Comparison of ENCODE assay signal across 1 cellular context in the genomic region with DNA sequence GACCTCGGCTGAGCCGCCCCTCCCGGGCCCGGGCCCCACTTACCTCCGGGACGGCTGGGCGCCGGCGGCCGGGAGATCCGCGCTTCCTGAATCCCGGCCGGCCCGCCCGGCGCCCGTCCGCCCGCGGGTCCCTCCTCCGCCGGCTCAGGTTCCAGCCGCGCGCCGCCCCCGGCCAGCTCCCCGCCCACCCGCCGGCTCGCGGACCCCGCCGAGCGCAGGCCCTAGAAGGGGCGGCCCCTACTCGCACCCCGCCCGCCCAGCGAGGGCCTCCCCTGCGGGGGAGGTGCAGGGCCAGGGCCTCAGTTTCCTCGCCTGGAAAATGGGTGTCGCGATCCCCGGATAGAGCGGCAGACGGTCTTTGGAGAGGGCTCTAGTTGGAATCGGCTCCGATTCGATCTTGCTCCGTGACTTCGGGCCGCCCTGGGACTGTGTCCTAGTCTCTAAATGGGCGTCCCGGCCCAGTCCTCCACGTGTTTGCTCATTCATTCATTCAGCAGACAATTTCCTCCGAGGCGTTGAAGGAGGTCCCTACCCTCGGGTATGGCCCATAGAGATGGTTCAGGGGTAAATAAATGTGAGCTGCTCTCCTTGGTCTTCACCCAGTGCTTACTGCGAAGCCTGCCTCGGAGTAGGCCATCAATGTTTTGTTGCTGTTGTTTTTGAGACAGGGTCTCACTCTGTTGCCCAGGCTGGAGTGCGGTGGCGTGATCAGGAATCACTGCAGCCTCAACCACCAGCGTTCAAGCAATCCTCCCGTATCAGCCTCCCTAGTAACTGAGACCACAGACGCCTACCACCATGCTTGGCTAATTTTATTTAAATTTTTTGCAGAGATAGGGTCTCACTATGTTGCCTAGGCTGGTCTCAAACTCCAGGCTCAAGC.
TF ChIP-seq lines count a peak whose summit lies in the region.

A gene (minus strand): TSS at position 92 of the 883 bp plus-strand sequence. CDS start 18,602 bp downstream, outside the sequence.

TF ChIP-seq in HepG2, 621 proteins besides CTCF, POLR2A, EP300 and RAD21 (continued from another document):
- TF ChIP-seq, protein P1, sequence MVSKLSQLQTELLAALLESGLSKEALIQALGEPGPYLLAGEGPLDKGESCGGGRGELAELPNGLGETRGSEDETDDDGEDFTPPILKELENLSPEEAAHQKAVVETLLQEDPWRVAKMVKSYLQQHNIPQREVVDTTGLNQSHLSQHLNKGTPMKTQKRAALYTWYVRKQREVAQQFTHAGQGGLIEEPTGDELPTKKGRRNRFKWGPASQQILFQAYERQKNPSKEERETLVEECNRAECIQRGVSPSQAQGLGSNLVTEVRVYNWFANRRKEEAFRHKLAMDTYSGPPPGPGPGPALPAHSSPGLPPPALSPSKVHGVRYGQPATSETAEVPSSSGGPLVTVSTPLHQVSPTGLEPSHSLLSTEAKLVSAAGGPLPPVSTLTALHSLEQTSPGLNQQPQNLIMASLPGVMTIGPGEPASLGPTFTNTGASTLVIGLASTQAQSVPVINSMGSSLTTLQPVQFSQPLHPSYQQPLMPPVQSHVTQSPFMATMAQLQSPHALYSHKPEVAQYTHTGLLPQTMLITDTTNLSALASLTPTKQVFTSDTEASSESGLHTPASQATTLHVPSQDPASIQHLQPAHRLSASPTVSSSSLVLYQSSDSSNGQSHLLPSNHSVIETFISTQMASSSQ (IDR thresholded peaks at IDR 0.05; ENCODE audit: low read depth): no peak
- TF ChIP-seq, protein P1 (CRISPR knock-in tag; IDR thresholded peaks at IDR 0.05; ENCODE audit: borderline replicate concordance): no peak
- TF ChIP-seq, protein P2, sequence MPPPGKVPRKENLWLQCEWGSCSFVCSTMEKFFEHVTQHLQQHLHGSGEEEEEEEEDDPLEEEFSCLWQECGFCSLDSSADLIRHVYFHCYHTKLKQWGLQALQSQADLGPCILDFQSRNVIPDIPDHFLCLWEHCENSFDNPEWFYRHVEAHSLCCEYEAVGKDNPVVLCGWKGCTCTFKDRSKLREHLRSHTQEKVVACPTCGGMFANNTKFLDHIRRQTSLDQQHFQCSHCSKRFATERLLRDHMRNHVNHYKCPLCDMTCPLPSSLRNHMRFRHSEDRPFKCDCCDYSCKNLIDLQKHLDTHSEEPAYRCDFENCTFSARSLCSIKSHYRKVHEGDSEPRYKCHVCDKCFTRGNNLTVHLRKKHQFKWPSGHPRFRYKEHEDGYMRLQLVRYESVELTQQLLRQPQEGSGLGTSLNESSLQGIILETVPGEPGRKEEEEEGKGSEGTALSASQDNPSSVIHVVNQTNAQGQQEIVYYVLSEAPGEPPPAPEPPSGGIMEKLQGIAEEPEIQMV (CRISPR knock-in tag; IDR thresholded peaks at IDR 0.05; ENCODE audit: low read depth): peak; percentile 93
- TF ChIP-seq ZNF629 (CRISPR knock-in tag; conservative IDR thresholded peaks at IDR 0.05) (peak; percentile 87), ZNF431 (CRISPR knock-in tag; IDR thresholded peaks at IDR 0.05; ENCODE audit: borderline replicate concordance, low read depth) (no peak), TCF7L2 (IDR thresholded peaks at IDR 0.05; ENCODE audit: low read depth, low read length) (no peak), KLF13 (CRISPR knock-in tag; IDR thresholded peaks at IDR 0.05) (no peak), SYNCRIP (IDR thresholded peaks at IDR 0.05; ENCODE audit: insufficient read depth, low read depth, low read length) (no peak)
- TF ChIP-seq, protein P3, sequence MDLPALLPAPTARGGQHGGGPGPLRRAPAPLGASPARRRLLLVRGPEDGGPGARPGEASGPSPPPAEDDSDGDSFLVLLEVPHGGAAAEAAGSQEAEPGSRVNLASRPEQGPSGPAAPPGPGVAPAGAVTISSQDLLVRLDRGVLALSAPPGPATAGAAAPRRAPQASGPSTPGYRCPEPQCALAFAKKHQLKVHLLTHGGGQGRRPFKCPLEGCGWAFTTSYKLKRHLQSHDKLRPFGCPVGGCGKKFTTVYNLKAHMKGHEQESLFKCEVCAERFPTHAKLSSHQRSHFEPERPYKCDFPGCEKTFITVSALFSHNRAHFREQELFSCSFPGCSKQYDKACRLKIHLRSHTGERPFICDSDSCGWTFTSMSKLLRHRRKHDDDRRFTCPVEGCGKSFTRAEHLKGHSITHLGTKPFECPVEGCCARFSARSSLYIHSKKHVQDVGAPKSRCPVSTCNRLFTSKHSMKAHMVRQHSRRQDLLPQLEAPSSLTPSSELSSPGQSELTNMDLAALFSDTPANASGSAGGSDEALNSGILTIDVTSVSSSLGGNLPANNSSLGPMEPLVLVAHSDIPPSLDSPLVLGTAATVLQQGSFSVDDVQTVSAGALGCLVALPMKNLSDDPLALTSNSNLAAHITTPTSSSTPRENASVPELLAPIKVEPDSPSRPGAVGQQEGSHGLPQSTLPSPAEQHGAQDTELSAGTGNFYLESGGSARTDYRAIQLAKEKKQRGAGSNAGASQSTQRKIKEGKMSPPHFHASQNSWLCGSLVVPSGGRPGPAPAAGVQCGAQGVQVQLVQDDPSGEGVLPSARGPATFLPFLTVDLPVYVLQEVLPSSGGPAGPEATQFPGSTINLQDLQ (CRISPR knock-in tag; IDR thresholded peaks at IDR 0.05): no peak
- TF ChIP-seq, protein P4, sequence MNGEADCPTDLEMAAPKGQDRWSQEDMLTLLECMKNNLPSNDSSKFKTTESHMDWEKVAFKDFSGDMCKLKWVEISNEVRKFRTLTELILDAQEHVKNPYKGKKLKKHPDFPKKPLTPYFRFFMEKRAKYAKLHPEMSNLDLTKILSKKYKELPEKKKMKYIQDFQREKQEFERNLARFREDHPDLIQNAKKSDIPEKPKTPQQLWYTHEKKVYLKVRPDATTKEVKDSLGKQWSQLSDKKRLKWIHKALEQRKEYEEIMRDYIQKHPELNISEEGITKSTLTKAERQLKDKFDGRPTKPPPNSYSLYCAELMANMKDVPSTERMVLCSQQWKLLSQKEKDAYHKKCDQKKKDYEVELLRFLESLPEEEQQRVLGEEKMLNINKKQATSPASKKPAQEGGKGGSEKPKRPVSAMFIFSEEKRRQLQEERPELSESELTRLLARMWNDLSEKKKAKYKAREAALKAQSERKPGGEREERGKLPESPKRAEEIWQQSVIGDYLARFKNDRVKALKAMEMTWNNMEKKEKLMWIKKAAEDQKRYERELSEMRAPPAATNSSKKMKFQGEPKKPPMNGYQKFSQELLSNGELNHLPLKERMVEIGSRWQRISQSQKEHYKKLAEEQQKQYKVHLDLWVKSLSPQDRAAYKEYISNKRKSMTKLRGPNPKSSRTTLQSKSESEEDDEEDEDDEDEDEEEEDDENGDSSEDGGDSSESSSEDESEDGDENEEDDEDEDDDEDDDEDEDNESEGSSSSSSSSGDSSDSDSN (CRISPR knock-in tag; IDR thresholded peaks at IDR 0.05): peak; percentile 17; the same call in 1 of the 2 replicates
